Comparison of ENCODE assay signal across 12 cellular contexts in genomic region chr13:106520205-106521004, GRCh38. TPM values are rescaled to one million over a fixed set of nuclear protein-coding genes. Genes with fewer than 3 reads are reported as not detected.
DNase-seq lines count a peak whose midpoint lies in the region; ATAC-seq and TF ChIP-seq lines count a peak whose summit lies in the region.
"Had no signal": no experiment of that assay in that cellular context is flagged by ENCODE, and none has a peak within 500 bp of the region (broad histone marks: within the 10 kb centered on the region; RNA-seq: fewer than 3 reads in every experiment).

No MANE protein-coding gene starts in this region.

- H3K27ac ChIP-seq in AG04450 (ENCODE audit: low read depth, low read length) = no peak overlapping the region
- H3K27ac ChIP-seq in H9 (ENCODE audit: insufficient read length, low read depth, low read length) = no peak overlapping the region
- H3K27ac ChIP-seq in left lung = peak overlapping the region in 1 of 2 donors; percentile 23

- no peak overlapping the region for H3K14ac ChIP-seq in H9 (ENCODE audit: insufficient read depth, low read length)

- POLR2A ChIA-PET in AG04450 (lab: Yijun Ruan, JAX) = no interaction called here

- H3K9me3 Mint-ChIP-seq in H9 (no peaks in the 10 kb centered on the region), brain (no peaks in the 10 kb centered on the region)
- H3K9me3 Mint-ChIP-seq: IgD-negative memory B cell, T-cell had no signal

- H2BK5ac ChIP-seq in H9 (ENCODE audit: insufficient read length, low read length) = no peak overlapping the region

- H3K9me3 ChIP-seq in AG04450 (ENCODE audit: control insufficient read depth, insufficient read depth, low read length) (no peaks in the 10 kb centered on the region), H9 (ENCODE audit: control insufficient read depth, low read depth, low read length) (no peaks in the 10 kb centered on the region), left lung (no peaks in the 10 kb centered on the region)

- no peak overlapping the region for H2BK15ac ChIP-seq in H9 (ENCODE audit: low read depth, low read length)

- no peak overlapping the region for H3T11ph ChIP-seq in H9 (ENCODE audit: low read length)

- no peak overlapping the region for H2AFZ ChIP-seq in H9 (ENCODE audit: low read length)

- no peak overlapping the region for H2BK120ac ChIP-seq in H9 (ENCODE audit: low read depth, low read length, poor library complexity, severe bottlenecking)

- no peak overlapping the region for H3K4me2 ChIP-seq in H9 (ENCODE audit: insufficient read depth, insufficient read length, low read length)

- ATAC-seq in left lung = peak; percentile 60
- no peak for ATAC-seq in GM21786 (IDR thresholded peaks at IDR 0.05; ENCODE audit: unreplicated experiment)
- no peak for ATAC-seq in HG03135 (IDR thresholded peaks at IDR 0.05; ENCODE audit: unreplicated experiment)
- ATAC-seq: T-cell had no signal

- intact Hi-C loops in left lung (cut with DNase I) = no loop called here

- H3K27ac Mint-ChIP-seq in H9 = peak overlapping the region in 2 of 3 experiments; percentile 10 to 59; a peak in 3 of 7 replicates
- peak overlapping the region; percentile 29 to 94 (median 87) for H3K27ac Mint-ChIP-seq in brain
- H3K27ac Mint-ChIP-seq: IgD-negative memory B cell, T-cell had no signal

- no peaks in the 10 kb centered on the region for H3K27me3 ChIP-seq in AG04450 (ENCODE audit: control insufficient read depth, insufficient read depth, low read length)
- no peaks in the 10 kb centered on the region for H3K27me3 ChIP-seq in H9 (ENCODE audit: insufficient read depth, low read length)
- H3K27me3 ChIP-seq in left lung = no peaks in the 10 kb centered on the region
- no peaks in the 10 kb centered on the region for H3K27me3 ChIP-seq in H7 (ENCODE audit: control insufficient read depth, insufficient read depth, low read length)

- no peak overlapping the region for H4K8ac ChIP-seq in H9 (replicated peaks; ENCODE audit: insufficient read length, low read depth, low read length)

- H3K79me2 ChIP-seq in H9 (ENCODE audit: insufficient read depth, low read length) = peaks cover 8% of the 10 kb centered on the region; the same call in 1 of the 2 replicates

- H3K56ac ChIP-seq in H9 (ENCODE audit: insufficient read length, low read depth, low read length) = no peak overlapping the region

- H3K36me3 Mint-ChIP-seq in H9 (ENCODE audit: insufficient read depth in 1 of 3, low read depth in 3 of 3) = no peaks in the 10 kb centered on the region
- H3K36me3 Mint-ChIP-seq in brain = peaks cover 20% of the 10 kb centered on the region
- H3K36me3 Mint-ChIP-seq: IgD-negative memory B cell, T-cell had no signal

- CTCF ChIA-PET in AG04450 (lab: Charles Lee) = interaction anchor here (0.6 to 2.2 kb wide), 12 partner anchors 9 to 1747 kb away, joined by 3 to 13 read pairs (median 3); no protein-coding TSS in a partner anchor

- H2BK12ac ChIP-seq in H9 (ENCODE audit: insufficient read length, low read depth, low read length) = no peak overlapping the region

- H2AK5ac ChIP-seq in H9 (ENCODE audit: insufficient read length, low read length) = no peak overlapping the region

- no peak overlapping the region for H2BK20ac ChIP-seq in H9 (ENCODE audit: low read depth, low read length, poor library complexity, severe bottlenecking)

- WGBS in H9 (ENCODE audit: extremely low coverage, insufficient read length, low lambda C conversion rate) = no CpG with 5 or more reads among the region's 12 CpGs

- no peaks in the 10 kb centered on the region for H3K23me2 ChIP-seq in H9 (ENCODE audit: insufficient read length, low read depth, low read length, poor library complexity, severe bottlenecking)

- peaks cover 63 to 69% of the 10 kb centered on the region in 2 experiments for H3K4me1 Mint-ChIP-seq in H9
- peaks cover 95% of the 10 kb centered on the region for H3K4me1 Mint-ChIP-seq in brain
- H3K4me1 Mint-ChIP-seq: IgD-negative memory B cell, T-cell had no signal

- no peak overlapping the region for H3K4ac ChIP-seq in H9 (ENCODE audit: low read depth, low read length)

- H4K20me1 ChIP-seq in H9 (ENCODE audit: control insufficient read depth, insufficient read depth, insufficient read length) = no peaks in the 10 kb centered on the region

- no peak overlapping the region for H4K5ac ChIP-seq in H9 (ENCODE audit: insufficient read length, low read depth, low read length)

- H4K91ac ChIP-seq in H9 (ENCODE audit: insufficient read length, low read depth, low read length) = no peak overlapping the region

- H3K23ac ChIP-seq in H9 (ENCODE audit: insufficient read length, low read depth, low read length) = no peak overlapping the region

- H3K4me3 ChIP-seq in AG04450 (ENCODE audit: low read depth, low read length) (no peak overlapping the region), left lung (no peak overlapping the region), H7 (ENCODE audit: insufficient read depth, low read depth, low read length) (no peak overlapping the region)

- H3K18ac ChIP-seq in H9 (ENCODE audit: insufficient read length, low read depth, low read length) = no peak overlapping the region

- H3K36me3 ChIP-seq in left lung = no peaks in the 10 kb centered on the region
- no peaks in the 10 kb centered on the region for H3K36me3 ChIP-seq in H7 (replicated peaks; ENCODE audit: control insufficient read depth, insufficient read depth, low read length)

- H3K9ac ChIP-seq in H9 (ENCODE audit: extremely low read depth, insufficient read length, low read length) = no peak overlapping the region

- TF ChIP-seq CTCF in AG04450 (IDR thresholded peaks at IDR 0.05; ENCODE audit: low read depth, low read length) (peak; percentile 73), H9 (conservative IDR thresholded peaks at IDR 0.05) (peak; percentile 54), brain (conservative IDR thresholded peaks at IDR 0.05) (peak; percentile 58 to 69), left lung (IDR thresholded peaks at IDR 0.05) (peak in 1 of 2 donors; percentile 28)

- no peak overlapping the region for H3K4me3 Mint-ChIP-seq in H9
- H3K4me3 Mint-ChIP-seq in brain = peak overlapping the region; percentile 42 to 81 (median 71)
- H3K4me3 Mint-ChIP-seq: IgD-negative memory B cell, T-cell had no signal

- H3K4me1 ChIP-seq in H9 (ENCODE audit: insufficient read depth, low read length) (peaks cover 15% of the 10 kb centered on the region), left lung (peaks cover 21 to 40% of the 10 kb centered on the region in 2 donors)

- no peaks in the 10 kb centered on the region for H3K79me1 ChIP-seq in H9 (ENCODE audit: insufficient read depth, low read depth, low read length, poor library complexity, severe bottlenecking)

- H3K27me3 Mint-ChIP-seq in H9 (ENCODE audit: low read depth) (peaks cover 3% of the 10 kb centered on the region; the same call in 1 of the 2 replicates), brain (no peaks in the 10 kb centered on the region)

- DNase-seq in AG04450 (ENCODE audit: low read depth, low spot score) (no peak), H9 (no peak), left lung (no peak), SK-N-DZ (ENCODE audit: low spot score) (no peak), H7 (no peak)
- DNase-seq: activated naive CD4-positive, alpha-beta T cell treated with Interleukin-2 at 50 U/mL for 16 hours; GDM1; T-cell had no signal

RNA-seq across cellular contexts. Expression of gene EFNB2, which starts 15.1 kb away (rescaled TPM):
- polyA plus RNA-seq in AG04450 (2011; rRNA removed) (2.6 and 3.0 TPM in 2 replicates), brain (ENCODE audit: insufficient read depth, low read depth, low replicate concordance) (7.3 TPM)
- polyA minus RNA-seq in AG04450 (2011; rRNA and poly(A)+ RNA removed) = 4.0 and 4.6 TPM in 2 replicates
- total RNA-seq in H9 (2021) (12.7 and 12.9 TPM in 2 replicates), left lung (10 to 100 TPM; 39.6 to 40.2 TPM)
- 5.8 and 5.9 TPM in 2 replicates for polyA plus RNA-seq in SK-N-DZ (2014; cell fraction: cytosol; rRNA removed)
- polyA plus RNA-seq in SK-N-DZ (2014; cell fraction: nucleus; rRNA removed) = 4.6 TPM in 2 replicates
- total RNA-seq in H7 (2014; rRNA removed; shearing (Covaris generic)) = 14.7 and 17.1 TPM in 2 replicates

RNA-seq across cellular contexts. Expression of gene ARGLU1, which starts 47.5 kb away (rescaled TPM):
- polyA plus RNA-seq in AG04450 (2011; rRNA removed) (53.3 and 80.3 TPM in 2 replicates), brain (ENCODE audit: insufficient read depth, low read depth, low replicate concordance) (10.1 TPM)
- polyA minus RNA-seq in AG04450 (2011; rRNA and poly(A)+ RNA removed) = 7.6 and 11.6 TPM in 2 replicates
- total RNA-seq in H9 (2021) (96.9 and 100 TPM in 2 replicates), left lung (10 to 100 TPM; 67.3 to 84.2 TPM)
- polyA plus RNA-seq in SK-N-DZ (2014; cell fraction: cytosol; rRNA removed) = 130 and 143 TPM in 2 replicates
- 867 and 1,028 TPM in 2 replicates for polyA plus RNA-seq in SK-N-DZ (2014; cell fraction: nucleus; rRNA removed)
- total RNA-seq in H7 (2014; rRNA removed; shearing (Covaris generic)) = 45.9 and 89.9 TPM in 2 replicates

Comparison
In these comparisons a context has a peak if more than half of its experiments do, and no peak if none do; other contexts are left out.
1. H3K4me3 Mint-ChIP-seq: peak in brain (5 of 5); none in H9 (0 of 2).